Comparison of ENCODE assay signal across 7 cellular contexts in genomic region chr11:66720223-66720898, GRCh38. TPM values are rescaled to one million over a fixed set of nuclear protein-coding genes. Genes with fewer than 3 reads are reported as not detected.
DNase-seq lines count a peak whose midpoint lies in the region; ATAC-seq and TF ChIP-seq lines count a peak whose summit lies in the region.

No MANE protein-coding gene starts in this region.

- H3K27me3 ChIP-seq in lung (ENCODE audit: control insufficient read depth, insufficient read depth) (no peaks in the 10 kb centered on the region), testis (no peaks in the 10 kb centered on the region)

- no peak for TF ChIP-seq POLR2A in testis (IDR thresholded peaks at IDR 0.05)

- H3K27ac ChIP-seq in lung (ENCODE audit: low read depth in 1 of 2, low read length in 1 of 2): no peak overlapping the region
- no peak overlapping the region for H3K27ac ChIP-seq in testis

- ATAC-seq in lung (ENCODE audit: insufficient read depth, low FRiP score) (peak; percentile 69), GM18520 (IDR thresholded peaks at IDR 0.05; ENCODE audit: unreplicated experiment) (no peak)

- H3K36me3 ChIP-seq in lung (ENCODE audit: control insufficient read depth in 2 of 2, insufficient read depth in 2 of 2, low read length in 2 of 2) (no peaks in the 10 kb centered on the region), testis (ENCODE audit: low read depth, missing control alignments) (no peaks in the 10 kb centered on the region)

- WGBS in lung, 2 donors: 60 to 65% methylated on average over 15 of the region's 15 CpGs
- WGBS in testis, 2 donors: 60 to 86% methylated on average over 10 to 15 of the region's 15 CpGs

- H3K9me3 ChIP-seq in lung (ENCODE audit: control insufficient read depth in 2 of 2, insufficient read depth in 1 of 2, low read length in 1 of 2) (no peaks in the 10 kb centered on the region), testis (no peaks in the 10 kb centered on the region)

- TF ChIP-seq CTCF in astrocyte of the spinal cord (IDR thresholded peaks at IDR 0.05; ENCODE audit: low read depth, low read length) (no peak), lung (IDR thresholded peaks at IDR 0.05; ENCODE audit: control extremely low read depth, extremely low read depth) (no peak), testis (IDR thresholded peaks at IDR 0.05) (no peak)

- peak; percentile 99 for DNase-seq in HPDE6-E6E7 (ENCODE audit: extremely low spot score)
- peak; percentile 94 to 95 for DNase-seq in NCI-H526 (lab: John Stamatoyannopoulos, UW)
- peak; percentile 81 for DNase-seq in astrocyte of the spinal cord (ENCODE audit: low read depth, low spot score)
- peak; percentile 67 for DNase-seq in lung (ENCODE audit: low spot score)
- DNase-seq in testis: peak; percentile 70
- no peak for DNase-seq in KG1 (lab: John Stamatoyannopoulos, UW)

- in situ Hi-C loops in astrocyte of the spinal cord (cut with HindIII; ENCODE audit: low sequenced_read_pairs): no loop called here

- no peaks in the 10 kb centered on the region for H3K4me1 ChIP-seq in lung (ENCODE audit: control insufficient read depth in 2 of 2, insufficient read depth in 2 of 2, low read length in 2 of 2)
- peaks cover 8% of the 10 kb centered on the region for H3K4me1 ChIP-seq in testis

- H3K4me3 ChIP-seq in astrocyte of the spinal cord (ENCODE audit: low read depth, low read length): no peak overlapping the region
- H3K4me3 ChIP-seq in lung: no peak overlapping the region
- H3K4me3 ChIP-seq in testis: no peak overlapping the region

- intact Hi-C loops in testis (cut with DNase I; ENCODE audit: low total_unique reads): no loop called here

RNA-seq across cellular contexts. Expression of gene SPTBN2, which starts 8.7 kb away (rescaled TPM):
- total RNA-seq in lung (10 to 100 TPM; 13.2 to 16.1 TPM), testis (100 to 1,000 TPM; 116 to 239 TPM)
- polyA plus RNA-seq in lung (1 to 10 TPM; 4.7 to 9.4 TPM), testis (ENCODE audit: insufficient read depth, low read depth, low replicate concordance) (159 TPM)

RNA-seq across cellular contexts. Expression of gene RBM4B, which starts 42.7 kb away (rescaled TPM):
- total RNA-seq in lung (10 to 100 TPM; 12.3 to 33.9 TPM), testis (10 to 100 TPM; 35.0 to 35.7 TPM)
- polyA plus RNA-seq in lung (1 to 10 TPM; 9.4 to 10.0 TPM), testis (ENCODE audit: insufficient read depth, low read depth, low replicate concordance) (35.2 TPM)

Comparison
In these comparisons a context has a peak if more than half of its experiments do, and no peak if none do; other contexts are left out.
1. RNA of gene SPTBN2, which starts 8.7 kb away (total RNA-seq): 116 to 239 TPM in testis; 13.2 to 16.1 TPM in lung; every median in the first group is over 4 times any median in the second.